ENCODE assay signal across 39 cellular contexts in the genomic region with DNA sequence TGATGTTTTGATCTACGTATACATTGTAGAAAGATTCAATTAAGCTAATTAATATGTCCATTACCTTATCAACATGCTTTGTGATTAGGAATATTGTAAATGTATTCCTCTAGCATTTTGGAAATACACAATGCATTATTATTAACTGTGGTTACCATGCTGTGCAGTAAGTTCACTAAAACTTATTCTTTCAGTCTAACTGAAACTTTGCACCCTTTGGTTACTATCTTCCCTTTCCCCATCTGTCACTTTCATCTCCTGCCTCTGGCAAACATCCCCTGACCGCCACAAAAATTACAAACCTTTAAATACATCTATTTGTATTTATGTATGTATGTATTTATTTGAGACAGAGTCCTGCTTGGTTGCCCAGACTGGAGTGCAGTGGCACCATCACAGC.
"Had no signal": no experiment of that assay in that cellular context is flagged by ENCODE, and none has a peak within 500 bp of the region (broad histone marks: within the 10 kb centered on the region; RNA-seq: fewer than 3 reads in every experiment).

No MANE protein-coding gene starts in this region.

- H3K4me3 ChIP-seq: adrenal gland, ascending aorta, body of pancreas, breast epithelium, cardiac muscle cell had no signal

- FAIRE-seq: astrocyte, bronchial epithelial cell had no signal

- H3K4me1 Mint-ChIP-seq: activated naive CD4-positive, alpha-beta T cell treated with anti-CD3 and anti-CD28 coated beads, Interleukin-2, amount 10 ng/mL, durations not matched to agents 7 days and 5 days; activated naive CD4-positive, alpha-beta T cell treated with anti-CD3 and anti-CD28 coated beads, Interleukin-2, amount 50 U/mL, for 24 hours; activated naive CD8-positive, alpha-beta T cell treated with anti-CD3 and anti-CD28 coated beads for 36 hours; activated naive CD8-positive, alpha-beta T cell treated with anti-CD3 and anti-CD28 coated beads, Interleukin-2, amount 10 ng/mL, durations not matched to agents 7 days and 5 days; activated naive CD8-positive, alpha-beta T cell treated with anti-CD3 and anti-CD28 coated beads, Interleukin-2, amount 50 U/mL, for 24 hours; activated T-helper 17 cell treated with anti-CD3 and anti-CD28 coated beads, Interleukin-2, amount 50 U/mL, for 72 hours; central memory CD8-positive, alpha-beta T cell had no signal

- H3K27ac ChIP-seq: adrenal gland, ascending aorta, body of pancreas, brain microvascular endothelial cell, breast epithelium, cardiac muscle cell had no signal

- DNase-seq: activated effector memory CD4-positive, alpha-beta T cell treated with anti-CD3 and anti-CD28 coated beads, Interleukin-2, amount 50 U/mL, for 16 hours; activated effector memory CD4-positive, alpha-beta T cell treated with Interleukin-2 at 50 U/mL for 16 hours; activated gamma-delta T cell; activated gamma-delta T cell treated with Interleukin-2 at 50 U/mL for 16 hours; activated naive CD4-positive, alpha-beta T cell; activated naive CD4-positive, alpha-beta T cell treated with anti-CD3 and anti-CD28 coated beads for 36 hours; activated naive CD4-positive, alpha-beta T cell treated with anti-CD3 and anti-CD28 coated beads, Interleukin-2, amount 10 ng/mL, durations not matched to agents 7 days and 5 days; activated naive CD4-positive, alpha-beta T cell treated with anti-CD3 and anti-CD28 coated beads, Interleukin-2, amount 50 U/mL, for 16 hours; activated naive CD4-positive, alpha-beta T cell treated with Interleukin-2 at 50 U/mL for 16 hours; activated naive CD8-positive, alpha-beta T cell treated with anti-CD3 and anti-CD28 coated beads for 36 hours; activated naive CD8-positive, alpha-beta T cell treated with anti-CD3 and anti-CD28 coated beads, Interleukin-2, amount 10 ng/mL, durations not matched to agents 7 days and 5 days; activated naive CD8-positive, alpha-beta T cell treated with anti-CD3 and anti-CD28 coated beads, Interleukin-2, amount 50 U/mL, for 24 hours; activated T-cell treated with anti-CD3 and anti-CD28 coated beads, Interleukin-2, amount 50 U/mL, for 24 hours; activated T-cell treated with anti-CD3 and anti-CD28 coated beads, Interleukin-2, amount 50 U/mL, for 4 hours; activated T-cell treated with anti-CD3 and anti-CD28 coated beads, Interleukin-2, amount 50 U/mL, for 48 hours; activated T-cell treated with anti-CD3 and anti-CD28 coated beads, Interleukin-2, amount 50 U/mL, for 72 hours; adrenal gland; amniotic stem cell; amygdala; anterior cingulate cortex; aorta; body of pancreas; brain microvascular endothelial cell; caudate nucleus; central memory CD4-positive, alpha-beta T cell; cerebellar nuclear complex had no signal

- H3K4me3 Mint-ChIP-seq: activated naive CD4-positive, alpha-beta T cell treated with anti-CD3 and anti-CD28 coated beads for 36 hours; activated naive CD4-positive, alpha-beta T cell treated with anti-CD3 and anti-CD28 coated beads, Interleukin-2, amount 10 ng/mL, durations not matched to agents 7 days and 5 days; activated naive CD4-positive, alpha-beta T cell treated with anti-CD3 and anti-CD28 coated beads, Interleukin-2, amount 50 U/mL, for 24 hours; activated naive CD8-positive, alpha-beta T cell; activated naive CD8-positive, alpha-beta T cell treated with anti-CD3 and anti-CD28 coated beads for 36 hours; activated naive CD8-positive, alpha-beta T cell treated with anti-CD3 and anti-CD28 coated beads, Interleukin-2, amount 10 ng/mL, durations not matched to agents 7 days and 5 days; activated naive CD8-positive, alpha-beta T cell treated with anti-CD3 and anti-CD28 coated beads, Interleukin-2, amount 50 U/mL, for 24 hours; activated T-cell treated with anti-CD3 and anti-CD28 coated beads, Interleukin-2, amount 50 U/mL, for 24 hours; activated T-cell treated with anti-CD3 and anti-CD28 coated beads, Interleukin-2, amount 50 U/mL, for 4 hours; activated T-cell treated with anti-CD3 and anti-CD28 coated beads, Interleukin-2, amount 50 U/mL, for 72 hours; activated T-helper 1 cell treated with anti-CD3 and anti-CD28 coated beads, Interleukin-12 subunit alpha, Interleukin-12 subunit beta, Interleukin-2, Interleukin-4 antibody, amounts not matched to agents 30 ng/mL and 10 ng/mL and 1 ng/mL, durations not matched to agents 14 hours and 24 hours and 36 hours; activated T-helper 17 cell treated with anti-CD3 and anti-CD28 coated beads, Interleukin-2, amount 50 U/mL, for 72 hours; brain; central memory CD8-positive, alpha-beta T cell had no signal

- H3K9me3 Mint-ChIP-seq: activated naive CD4-positive, alpha-beta T cell treated with anti-CD3 and anti-CD28 coated beads for 36 hours; activated naive CD4-positive, alpha-beta T cell treated with anti-CD3 and anti-CD28 coated beads, Interleukin-2, amount 10 ng/mL, durations not matched to agents 7 days and 5 days; activated naive CD4-positive, alpha-beta T cell treated with anti-CD3 and anti-CD28 coated beads, Interleukin-2, amount 50 U/mL, for 72 hours; activated naive CD8-positive, alpha-beta T cell treated with anti-CD3 and anti-CD28 coated beads for 36 hours; activated naive CD8-positive, alpha-beta T cell treated with anti-CD3 and anti-CD28 coated beads, Interleukin-2, amount 10 ng/mL, durations not matched to agents 7 days and 5 days; activated naive CD8-positive, alpha-beta T cell treated with anti-CD3 and anti-CD28 coated beads, Interleukin-2, amount 50 U/mL, for 24 hours; activated T-cell treated with anti-CD3 and anti-CD28 coated beads, Interleukin-2, amount 50 U/mL, for 24 hours; activated T-cell treated with anti-CD3 and anti-CD28 coated beads, Interleukin-2, amount 50 U/mL, for 4 hours; activated T-cell treated with anti-CD3 and anti-CD28 coated beads, Interleukin-2, amount 50 U/mL, for 72 hours; activated T-helper 1 cell treated with anti-CD3 and anti-CD28 coated beads, Interleukin-12 subunit alpha, Interleukin-12 subunit beta, Interleukin-2, Interleukin-4 antibody, amounts not matched to agents 30 ng/mL and 10 ng/mL and 1 ng/mL, durations not matched to agents 14 hours and 24 hours and 36 hours; activated T-helper 17 cell treated with anti-CD3 and anti-CD28 coated beads, Interleukin-2, amount 50 U/mL, for 72 hours; activated T-helper 2 cell treated with anti-CD3 and anti-CD28 coated beads, Interferon-gamma antibody, Interleukin-2, Interleukin-4, amounts not matched to agents 10 μg/mL and 5 μg/mL and 100 μg/mL, durations not matched to agents 14 hours and 24 hours and 36 hours; central memory CD8-positive, alpha-beta T cell had no signal

- H3K9me3 ChIP-seq: adrenal gland, ascending aorta, body of pancreas, breast epithelium had no signal

- H3K36me3 ChIP-seq: adrenal gland, ascending aorta, brain microvascular endothelial cell, breast epithelium, cardiac muscle cell had no signal

- H3K27me3 ChIP-seq: adrenal gland, ascending aorta, body of pancreas, brain microvascular endothelial cell, breast epithelium, cardiac muscle cell had no signal

- H3K27me3 Mint-ChIP-seq: activated naive CD4-positive, alpha-beta T cell treated with anti-CD3 and anti-CD28 coated beads, Interleukin-2, amount 10 ng/mL, durations not matched to agents 7 days and 5 days; activated naive CD8-positive, alpha-beta T cell treated with anti-CD3 and anti-CD28 coated beads, Interleukin-2, amount 10 ng/mL, durations not matched to agents 7 days and 5 days; activated naive CD8-positive, alpha-beta T cell treated with anti-CD3 and anti-CD28 coated beads, Interleukin-2, amount 50 U/mL, for 24 hours; central memory CD8-positive, alpha-beta T cell had no signal

- ATAC-seq: activated naive CD4-positive, alpha-beta T cell treated with anti-CD3 and anti-CD28 coated beads, Interleukin-2, amount 50 U/mL, for 72 hours; activated naive CD8-positive, alpha-beta T cell treated with anti-CD3 and anti-CD28 coated beads, Interleukin-2, amount 50 U/mL, for 24 hours; activated T-cell treated with anti-CD3 and anti-CD28 coated beads, Interleukin-2, amount 50 U/mL, for 4 hours; activated T-cell treated with anti-CD3 and anti-CD28 coated beads, Interleukin-2, amount 50 U/mL, for 72 hours; activated T-helper 17 cell treated with anti-CD3 and anti-CD28 coated beads, Interleukin-2, amount 50 U/mL, for 72 hours; body of pancreas had no signal

- H3K27ac Mint-ChIP-seq: activated naive CD4-positive, alpha-beta T cell treated with anti-CD3 and anti-CD28 coated beads for 36 hours; activated naive CD4-positive, alpha-beta T cell treated with anti-CD3 and anti-CD28 coated beads, Interleukin-2, amount 10 ng/mL, durations not matched to agents 7 days and 5 days; activated naive CD4-positive, alpha-beta T cell treated with anti-CD3 and anti-CD28 coated beads, Interleukin-2, amount 50 U/mL, for 24 hours; activated naive CD4-positive, alpha-beta T cell treated with anti-CD3 and anti-CD28 coated beads, Interleukin-2, amount 50 U/mL, for 72 hours; activated naive CD8-positive, alpha-beta T cell; activated naive CD8-positive, alpha-beta T cell treated with anti-CD3 and anti-CD28 coated beads for 36 hours; activated naive CD8-positive, alpha-beta T cell treated with anti-CD3 and anti-CD28 coated beads, Interleukin-2, amount 10 ng/mL, durations not matched to agents 7 days and 5 days; activated naive CD8-positive, alpha-beta T cell treated with anti-CD3 and anti-CD28 coated beads, Interleukin-2, amount 50 U/mL, for 24 hours; activated T-cell treated with anti-CD3 and anti-CD28 coated beads, Interleukin-2, amount 50 U/mL, for 24 hours; activated T-cell treated with anti-CD3 and anti-CD28 coated beads, Interleukin-2, amount 50 U/mL, for 72 hours; activated T-helper 1 cell treated with anti-CD3 and anti-CD28 coated beads, Interleukin-12 subunit alpha, Interleukin-12 subunit beta, Interleukin-2, Interleukin-4 antibody, amounts not matched to agents 30 ng/mL and 10 ng/mL and 1 ng/mL, durations not matched to agents 14 hours and 24 hours and 36 hours; activated T-helper 17 cell treated with anti-CD3 and anti-CD28 coated beads, Interleukin-2, amount 50 U/mL, for 72 hours; activated T-helper 2 cell treated with anti-CD3 and anti-CD28 coated beads, Interferon-gamma antibody, Interleukin-2, Interleukin-4, amounts not matched to agents 10 μg/mL and 5 μg/mL and 100 μg/mL, durations not matched to agents 14 hours and 24 hours and 36 hours had no signal

- H3K4me1 ChIP-seq: adrenal gland, ascending aorta, body of pancreas, breast epithelium had no signal

- H3K36me3 Mint-ChIP-seq: activated naive CD4-positive, alpha-beta T cell treated with anti-CD3 and anti-CD28 coated beads, Interleukin-2, amount 10 ng/mL, durations not matched to agents 7 days and 5 days; activated naive CD4-positive, alpha-beta T cell treated with anti-CD3 and anti-CD28 coated beads, Interleukin-2, amount 50 U/mL, for 24 hours; activated naive CD4-positive, alpha-beta T cell treated with anti-CD3 and anti-CD28 coated beads, Interleukin-2, amount 50 U/mL, for 72 hours; activated naive CD8-positive, alpha-beta T cell; activated naive CD8-positive, alpha-beta T cell treated with anti-CD3 and anti-CD28 coated beads for 36 hours; activated naive CD8-positive, alpha-beta T cell treated with anti-CD3 and anti-CD28 coated beads, Interleukin-2, amount 10 ng/mL, durations not matched to agents 7 days and 5 days; brain had no signal
